ENCODE assay signal across 1 cellular context in the genomic region with DNA sequence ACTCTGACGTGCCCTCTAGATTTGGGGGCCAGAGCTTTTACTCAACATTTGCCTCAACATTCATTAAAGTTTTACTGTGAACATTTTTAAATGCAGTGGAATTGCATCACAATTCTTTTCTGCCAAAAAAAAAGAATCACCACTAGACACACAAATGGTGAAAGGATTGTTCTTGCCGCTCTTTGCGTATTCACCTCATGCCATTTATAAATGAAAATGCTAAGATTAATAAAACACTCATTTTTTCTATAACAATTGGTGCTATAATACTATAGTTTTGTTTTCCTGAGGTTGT.
TF ChIP-seq lines count a peak whose summit lies in the region.

No MANE protein-coding gene starts in this region.

TF ChIP-seq in IMR-90, 13 proteins besides CTCF, POLR2A, EP300 and RAD21 (continued from another document):
- TF ChIP-seq, protein P1, sequence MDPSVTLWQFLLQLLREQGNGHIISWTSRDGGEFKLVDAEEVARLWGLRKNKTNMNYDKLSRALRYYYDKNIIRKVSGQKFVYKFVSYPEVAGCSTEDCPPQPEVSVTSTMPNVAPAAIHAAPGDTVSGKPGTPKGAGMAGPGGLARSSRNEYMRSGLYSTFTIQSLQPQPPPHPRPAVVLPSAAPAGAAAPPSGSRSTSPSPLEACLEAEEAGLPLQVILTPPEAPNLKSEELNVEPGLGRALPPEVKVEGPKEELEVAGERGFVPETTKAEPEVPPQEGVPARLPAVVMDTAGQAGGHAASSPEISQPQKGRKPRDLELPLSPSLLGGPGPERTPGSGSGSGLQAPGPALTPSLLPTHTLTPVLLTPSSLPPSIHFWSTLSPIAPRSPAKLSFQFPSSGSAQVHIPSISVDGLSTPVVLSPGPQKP (IDR thresholded peaks at IDR 0.05; ENCODE audit: borderline replicate concordance, low read depth, low read length) = no peak
- TF ChIP-seq BHLHE40 (IDR thresholded peaks at IDR 0.05; ENCODE audit: low read depth, low read length) = no peak
TF ChIP-seq in IMR-90: peak in this region for 1.
